Comparison of ENCODE assay signal across 8 cellular contexts in genomic region chr4:48578132-48578964, GRCh38.
DNase-seq lines count a peak whose midpoint lies in the region; ATAC-seq and TF ChIP-seq lines count a peak whose summit lies in the region.

No MANE protein-coding gene starts in this region.

- H3K27me3 Mint-ChIP-seq in activated T-helper 1 cell treated with anti-CD3 and anti-CD28 coated beads, Interleukin-12 subunit alpha, Interleukin-12 subunit beta, Interleukin-2, Interleukin-4 antibody, amounts not matched to agents 30 ng/mL and 10 ng/mL and 1 ng/mL, durations not matched to agents 14 hours and 24 hours and 36 hours (ENCODE audit: insufficient read depth): no peaks in the 10 kb centered on the region

- ATAC-seq in HG03025 (IDR thresholded peaks at IDR 0.05; ENCODE audit: low FRiP score, unreplicated experiment): no peak

- intact Hi-C loops in activated T-helper 1 cell treated with anti-CD3 and anti-CD28 coated beads, Interleukin-12 subunit alpha, Interleukin-12 subunit beta, Interleukin-2, Interleukin-4 antibody, amounts not matched to agents 30 ng/mL and 10 ng/mL and 1 ng/mL, durations not matched to agents 14 hours and 24 hours and 36 hours (cut with micrococcal nuclease): loop anchor here (1.0 to 2.0 kb wide), 5 partner anchors 103 to 385 kb away; partner anchors contain the start of genes FRYL, OCIAD1 and OCIAD2

- TF ChIP-seq CTCF in GM20000 (IDR thresholded peaks at IDR 0.05; ENCODE audit: extremely low read depth, missing control alignments): peak; percentile 81

- H3K27ac Mint-ChIP-seq in activated T-helper 1 cell treated with anti-CD3 and anti-CD28 coated beads, Interleukin-12 subunit alpha, Interleukin-12 subunit beta, Interleukin-2, Interleukin-4 antibody, amounts not matched to agents 30 ng/mL and 10 ng/mL and 1 ng/mL, durations not matched to agents 14 hours and 24 hours and 36 hours: peak overlapping the region; percentile 6

- H3K4me1 Mint-ChIP-seq in activated T-helper 1 cell treated with anti-CD3 and anti-CD28 coated beads, Interleukin-12 subunit alpha, Interleukin-12 subunit beta, Interleukin-2, Interleukin-4 antibody, amounts not matched to agents 30 ng/mL and 10 ng/mL and 1 ng/mL, durations not matched to agents 14 hours and 24 hours and 36 hours (ENCODE audit: low read depth): peaks cover 10% of the 10 kb centered on the region

- H3K36me3 Mint-ChIP-seq in activated T-helper 1 cell treated with anti-CD3 and anti-CD28 coated beads, Interleukin-12 subunit alpha, Interleukin-12 subunit beta, Interleukin-2, Interleukin-4 antibody, amounts not matched to agents 30 ng/mL and 10 ng/mL and 1 ng/mL, durations not matched to agents 14 hours and 24 hours and 36 hours (ENCODE audit: low read depth): peaks cover 16% of the 10 kb centered on the region

- no peaks in the 10 kb centered on the region for H3K9me3 Mint-ChIP-seq in activated T-helper 1 cell treated with anti-CD3 and anti-CD28 coated beads, Interleukin-12 subunit alpha, Interleukin-12 subunit beta, Interleukin-2, Interleukin-4 antibody, amounts not matched to agents 30 ng/mL and 10 ng/mL and 1 ng/mL, durations not matched to agents 14 hours and 24 hours and 36 hours

- H3K4me3 Mint-ChIP-seq in activated T-helper 1 cell treated with anti-CD3 and anti-CD28 coated beads, Interleukin-12 subunit alpha, Interleukin-12 subunit beta, Interleukin-2, Interleukin-4 antibody, amounts not matched to agents 30 ng/mL and 10 ng/mL and 1 ng/mL, durations not matched to agents 14 hours and 24 hours and 36 hours: no peak overlapping the region

- peak; percentile 84 for DNase-seq in DMS53 (lab: John Stamatoyannopoulos, UW)
- peak; percentile 32 for DNase-seq in GM20000 (ENCODE audit: low spot score)
- peak; percentile 89 for DNase-seq in HT-29 (ENCODE audit: low spot score)
- peak; percentile 1 for DNase-seq in NOMO-1 treated with dmso at 0.1 percent for 144 hours (lab: John Stamatoyannopoulos, UW; ENCODE audit: unreplicated experiment)
- DNase-seq in activated T-helper 1 cell treated with anti-CD3 and anti-CD28 coated beads, Interleukin-12 subunit alpha, Interleukin-12 subunit beta, Interleukin-2, Interleukin-4 antibody, amounts not matched to agents 30 ng/mL and 10 ng/mL and 1 ng/mL, durations not matched to agents 14 hours and 24 hours and 36 hours (ENCODE audit: low spot score): peak; percentile 17
- peak; percentile 57 for DNase-seq in foreskin melanocyte
- peak; percentile 2 for DNase-seq in occipital lobe (lab: John Stamatoyannopoulos, UW)

Comparison
In these comparisons a context has a peak if more than half of its experiments do, and no peak if none do; other contexts are left out.
1. DNase-seq: peak in every context shown above with its lines; median percentile 89 in HT-29; 84 in DMS53; 57 in foreskin melanocyte; 32 in GM20000; 17 in activated T-helper 1 cell treated with anti-CD3 and anti-CD28 coated beads, Interleukin-12 subunit alpha, Interleukin-12 subunit beta, Interleukin-2, Interleukin-4 antibody, amounts not matched to agents 30 ng/mL and 10 ng/mL and 1 ng/mL, durations not matched to agents 14 hours and 24 hours and 36 hours; 2 in occipital lobe; 1 in NOMO-1 treated with dmso at 0.1 percent for 144 hours.